Comparison of ENCODE assay signal across 11 cellular contexts in genomic region chr6:154613137-154613676, GRCh38.
DNase-seq lines count a peak whose midpoint lies in the region; TF ChIP-seq lines count a peak whose summit lies in the region.
"Had no signal": no experiment of that assay in that cellular context is flagged by ENCODE, and none has a peak within 500 bp of the region (broad histone marks: within the 10 kb centered on the region; RNA-seq: fewer than 3 reads in every experiment).

No MANE protein-coding gene starts in this region.

- H3K4me3 Mint-ChIP-seq in activated naive CD4-positive, alpha-beta T cell treated with anti-CD3 and anti-CD28 coated beads, Interleukin-2, amount 50 U/mL, for 24 hours = no peak overlapping the region
- H3K4me3 Mint-ChIP-seq in activated naive CD4-positive, alpha-beta T cell treated with anti-CD3 and anti-CD28 coated beads for 36 hours = no peak overlapping the region
- no peak overlapping the region for H3K4me3 Mint-ChIP-seq in type B pancreatic cell
- H3K4me3 Mint-ChIP-seq: CD14-positive monocyte had no signal

- no peak overlapping the region for H3K27ac ChIP-seq in epithelial cell of prostate
- peak overlapping the region; percentile 75 for H3K27ac ChIP-seq in smooth muscle cell (ENCODE audit: low read depth)
- H3K27ac ChIP-seq in tibial artery = no peak overlapping the region
- H3K27ac ChIP-seq: SJSA1 had no signal

- H3K4me1 ChIP-seq in smooth muscle cell (ENCODE audit: low read depth) (no peaks in the 10 kb centered on the region), tibial artery (peaks cover 0 to 18% (median 3%) of the 10 kb centered on the region in 4 donors)

- H3K4me3 ChIP-seq in smooth muscle cell (no peak overlapping the region), tibial artery (no peak overlapping the region)
- H3K4me3 ChIP-seq: SJSA1 had no signal

- H3K9ac ChIP-seq in smooth muscle cell (ENCODE audit: low read depth) = peak overlapping the region; percentile 0

- intact Hi-C loops in activated naive CD4-positive, alpha-beta T cell treated with anti-CD3 and anti-CD28 coated beads for 36 hours (cut with micrococcal nuclease) = no loop called here
- intact Hi-C loops in tibial artery (cut with DNase I; ENCODE audit: low total_unique reads) = no loop called here

- peak overlapping the region; percentile 67 for H3K4me2 ChIP-seq in smooth muscle cell

- H2AFZ ChIP-seq in smooth muscle cell (ENCODE audit: low read depth) = peak overlapping the region; percentile 5

- H3K27me3 Mint-ChIP-seq in activated naive CD4-positive, alpha-beta T cell treated with anti-CD3 and anti-CD28 coated beads, Interleukin-2, amount 50 U/mL, for 24 hours = no peaks in the 10 kb centered on the region
- peaks cover 2% of the 10 kb centered on the region for H3K27me3 Mint-ChIP-seq in activated naive CD4-positive, alpha-beta T cell treated with anti-CD3 and anti-CD28 coated beads for 36 hours (ENCODE audit: low read depth)
- no peaks in the 10 kb centered on the region for H3K27me3 Mint-ChIP-seq in type B pancreatic cell

- no peaks in the 10 kb centered on the region for H4K20me1 ChIP-seq in smooth muscle cell (ENCODE audit: low read depth)

- CTCF ChIA-PET in activated naive CD4-positive, alpha-beta T cell treated with anti-CD3 and anti-CD28 coated beads for 36 hours (lab: Charles Lee) = no interaction called here

- H3K9me3 ChIP-seq in smooth muscle cell (replicated peaks; ENCODE audit: low read depth) = no peaks in the 10 kb centered on the region
- no peaks in the 10 kb centered on the region for H3K9me3 ChIP-seq in tibial artery
- H3K9me3 ChIP-seq: SJSA1 had no signal

- H3K27me3 ChIP-seq in smooth muscle cell (ENCODE audit: low read depth) (no peaks in the 10 kb centered on the region), tibial artery (no peaks in the 10 kb centered on the region)
- H3K27me3 ChIP-seq: SJSA1 had no signal

- peak overlapping the region; percentile 46 for H3K27ac Mint-ChIP-seq in activated naive CD4-positive, alpha-beta T cell treated with anti-CD3 and anti-CD28 coated beads, Interleukin-2, amount 50 U/mL, for 24 hours
- no peak overlapping the region for H3K27ac Mint-ChIP-seq in activated naive CD4-positive, alpha-beta T cell treated with anti-CD3 and anti-CD28 coated beads for 36 hours
- no peak overlapping the region for H3K27ac Mint-ChIP-seq in type B pancreatic cell
- H3K27ac Mint-ChIP-seq: CD14-positive monocyte had no signal

- H3K79me2 ChIP-seq in smooth muscle cell (ENCODE audit: low read depth) = no peaks in the 10 kb centered on the region

- WGBS in smooth muscle cell (ENCODE audit: low lambda C conversion rate) = 59% methylated on average over 8 of the region's 8 CpGs

- peaks cover 33% of the 10 kb centered on the region for H3K4me1 Mint-ChIP-seq in activated naive CD4-positive, alpha-beta T cell treated with anti-CD3 and anti-CD28 coated beads, Interleukin-2, amount 50 U/mL, for 24 hours
- peaks cover 13% of the 10 kb centered on the region for H3K4me1 Mint-ChIP-seq in activated naive CD4-positive, alpha-beta T cell treated with anti-CD3 and anti-CD28 coated beads for 36 hours (ENCODE audit: low read depth)
- H3K4me1 Mint-ChIP-seq in type B pancreatic cell (ENCODE audit: unreplicated experiment) = peaks cover 8% of the 10 kb centered on the region
- H3K4me1 Mint-ChIP-seq: CD14-positive monocyte had no signal

- DNase-seq in activated naive CD4-positive, alpha-beta T cell treated with anti-CD3 and anti-CD28 coated beads for 36 hours = no peak
- DNase-seq in NCI-H748 treated with DMSO at 0.1 percent for 48 hours (lab: John Stamatoyannopoulos, UW) (peak; percentile 40), epithelial cell of prostate (ENCODE audit: low read depth, low spot score) (peak; percentile 68), smooth muscle cell (lab: John Stamatoyannopoulos, UW; ENCODE audit: unreplicated experiment) (no peak), NCI-H345 treated with DMSO at 0.1 percent for 48 hours (lab: John Stamatoyannopoulos, UW; ENCODE audit: unreplicated experiment) (no peak), type B pancreatic cell (ENCODE audit: extremely low spot score, unreplicated experiment) (no peak), tibial artery (no peak)
- DNase-seq: activated T-cell treated with anti-CD3 and anti-CD28 coated beads, Interleukin-2, amount 50 U/mL, for 1 hour had no signal

- TF ChIP-seq CTCF in smooth muscle cell (IDR thresholded peaks at IDR 0.05; ENCODE audit: borderline replicate concordance, insufficient read depth, poor library complexity, severe bottlenecking) = no peak
- TF ChIP-seq CTCF in type B pancreatic cell (conservative IDR thresholded peaks at IDR 0.05) = no peak
- TF ChIP-seq CTCF in tibial artery (IDR thresholded peaks at IDR 0.05) = no peak

- H3K36me3 ChIP-seq in smooth muscle cell (ENCODE audit: low read depth) = no peaks in the 10 kb centered on the region
- H3K36me3 ChIP-seq in tibial artery = no peaks in the 10 kb centered on the region
- H3K36me3 ChIP-seq: SJSA1 had no signal

- peaks cover 8% of the 10 kb centered on the region for H3F3A ChIP-seq in smooth muscle cell (ENCODE audit: low read depth)

- H3K9me3 Mint-ChIP-seq in activated naive CD4-positive, alpha-beta T cell treated with anti-CD3 and anti-CD28 coated beads, Interleukin-2, amount 50 U/mL, for 24 hours = peaks cover 5% of the 10 kb centered on the region
- H3K9me3 Mint-ChIP-seq in activated naive CD4-positive, alpha-beta T cell treated with anti-CD3 and anti-CD28 coated beads for 36 hours = no peaks in the 10 kb centered on the region
- no peaks in the 10 kb centered on the region for H3K9me3 Mint-ChIP-seq in type B pancreatic cell

- H3K36me3 Mint-ChIP-seq in activated naive CD4-positive, alpha-beta T cell treated with anti-CD3 and anti-CD28 coated beads, Interleukin-2, amount 50 U/mL, for 24 hours = no peaks in the 10 kb centered on the region
- H3K36me3 Mint-ChIP-seq in activated naive CD4-positive, alpha-beta T cell treated with anti-CD3 and anti-CD28 coated beads for 36 hours (ENCODE audit: low read depth) = no peaks in the 10 kb centered on the region
- H3K36me3 Mint-ChIP-seq in type B pancreatic cell = no peaks in the 10 kb centered on the region
- H3K36me3 Mint-ChIP-seq: CD14-positive monocyte had no signal

Comparison
In these comparisons a context has a peak if more than half of its experiments do, and no peak if none do; other contexts are left out.
1. DNase-seq: peak in NCI-H748 treated with DMSO at 0.1 percent for 48 hours (single experiment) and epithelial cell of prostate (single experiment); none in activated naive CD4-positive, alpha-beta T cell treated with anti-CD3 and anti-CD28 coated beads for 36 hours (single experiment), smooth muscle cell (single experiment), NCI-H345 treated with DMSO at 0.1 percent for 48 hours (single experiment), type B pancreatic cell (single experiment) and tibial artery (0 of 2).